Comparison of ENCODE assay signal across 22 cellular contexts in genomic region chr5:21573915-21574314, GRCh38.
DNase-seq lines count a peak whose midpoint lies in the region; ATAC-seq and TF ChIP-seq lines count a peak whose summit lies in the region.
"Had no signal": no experiment of that assay in that cellular context is flagged by ENCODE, and none has a peak within 500 bp of the region (broad histone marks: within the 10 kb centered on the region; RNA-seq: fewer than 3 reads in every experiment).

No MANE protein-coding gene starts in this region.

- TF ChIP-seq CTCF in A673 (conservative IDR thresholded peaks at IDR 0.05; ENCODE audit: low read depth, low read length) (no peak), left ventricle myocardium inferior (IDR thresholded peaks at IDR 0.05; ENCODE audit: borderline replicate concordance) (no peak)

- no peak overlapping the region for H3K27ac Mint-ChIP-seq in stimulated activated memory B cell treated with anti-CD40 and anti-IgM and Interleukin-4, amounts not matched to agents 10 μg/mL and 1 μg/mL and 100 μg/mL, for 72 hours

- peaks cover 5% of the 10 kb centered on the region for H3K36me3 Mint-ChIP-seq in stimulated activated memory B cell treated with anti-CD40 and anti-IgM and Interleukin-4, amounts not matched to agents 10 μg/mL and 1 μg/mL and 100 μg/mL, for 72 hours

- H3K4me1 Mint-ChIP-seq in stimulated activated memory B cell treated with anti-CD40 and anti-IgM and Interleukin-4, amounts not matched to agents 10 μg/mL and 1 μg/mL and 100 μg/mL, for 72 hours = no peaks in the 10 kb centered on the region

- no peaks in the 10 kb centered on the region for H3K36me3 ChIP-seq in A673 (ENCODE audit: insufficient read depth, low read length, poor library complexity, severe bottlenecking)
- no peaks in the 10 kb centered on the region for H3K36me3 ChIP-seq in left ventricle myocardium inferior
- H3K36me3 ChIP-seq: transverse colon had no signal

- no peaks in the 10 kb centered on the region for H3K27me3 Mint-ChIP-seq in stimulated activated memory B cell treated with anti-CD40 and anti-IgM and Interleukin-4, amounts not matched to agents 10 μg/mL and 1 μg/mL and 100 μg/mL, for 72 hours

- POLR2A ChIA-PET in A673 (lab: Charles Lee; ENCODE audit: low non-redundant PET) = interaction anchor here (0.7 kb wide), 1 partner anchor 1003 kb away, joined by 4 read pairs; no protein-coding TSS in a partner anchor

- no peaks in the 10 kb centered on the region for H3K27me3 ChIP-seq in A673 (replicated peaks; ENCODE audit: insufficient read depth, low read depth, low read length, poor library complexity)
- no peaks in the 10 kb centered on the region for H3K27me3 ChIP-seq in left ventricle myocardium inferior (ENCODE audit: low read depth)
- H3K27me3 ChIP-seq: body of pancreas, transverse colon had no signal

- intact Hi-C loops in A673 (cut with micrococcal nuclease; ENCODE audit: unreplicated experiment) (no loop called here), left ventricle myocardium inferior (cut with micrococcal nuclease) (no loop called here)

- H3K27ac ChIP-seq in A673 (ENCODE audit: low read depth, low read length, poor library complexity, severe bottlenecking) = no peak overlapping the region
- peak overlapping the region; percentile 39 for H3K27ac ChIP-seq in left ventricle myocardium inferior (replicated peaks)
- H3K27ac ChIP-seq: body of pancreas, KMS-11, transverse colon had no signal

- DNase-seq in A673 (ENCODE audit: low spot score) = peak; percentile 67
- DNase-seq in D341Med (ENCODE audit: low spot score) = peak; percentile 33
- peak; percentile 43 for DNase-seq in NCI-H2171 treated with DMSO at 0.1 percent for 48 hours (lab: John Stamatoyannopoulos, UW)
- no peak for DNase-seq in left ventricle myocardium inferior
- DNase-seq in stimulated activated CD8-positive, alpha-beta memory T cell treated with anti-CD3 and anti-CD28 coated beads, Interleukin-4, amount 100 ng/mL, for 48 hours = no peak
- no peak for DNase-seq in activated gamma-delta T cell treated with Interleukin-2 at 50 U/mL for 16 hours
- DNase-seq: activated CD4-positive, alpha-beta T cell treated with anti-CD3 and anti-CD28 coated beads, Interleukin-2, amount 50 U/mL, for 48 hours; activated CD4-positive, CD25-positive, alpha-beta regulatory T cell; activated effector memory CD4-positive, alpha-beta T cell treated with anti-CD3 and anti-CD28 coated beads, Interleukin-2, amount 50 U/mL, for 16 hours; activated T-cell treated with anti-CD3 and anti-CD28 coated beads for 4 hours; body of pancreas; effector CD4-positive, alpha-beta T cell; HCEC 1CT; hippocampal formation; NCI-H526; posterior cingulate gyrus; SHP77; transverse colon had no signal

- no peaks in the 10 kb centered on the region for H3K9me3 Mint-ChIP-seq in stimulated activated memory B cell treated with anti-CD40 and anti-IgM and Interleukin-4, amounts not matched to agents 10 μg/mL and 1 μg/mL and 100 μg/mL, for 72 hours
- H3K9me3 Mint-ChIP-seq: neural crest cell had no signal

- no peak overlapping the region for H3K4me3 Mint-ChIP-seq in stimulated activated memory B cell treated with anti-CD40 and anti-IgM and Interleukin-4, amounts not matched to agents 10 μg/mL and 1 μg/mL and 100 μg/mL, for 72 hours
- H3K4me3 Mint-ChIP-seq: neural crest cell had no signal

- H3K9me3 ChIP-seq in A673 (ENCODE audit: low read depth, low read length, poor library complexity, severe bottlenecking) (no peaks in the 10 kb centered on the region), left ventricle myocardium inferior (replicated peaks) (no peaks in the 10 kb centered on the region)
- H3K9me3 ChIP-seq: body of pancreas, transverse colon had no signal

- peaks cover 18% of the 10 kb centered on the region for H3K4me1 ChIP-seq in A673 (ENCODE audit: insufficient read depth, low read length, poor library complexity, severe bottlenecking)
- H3K4me1 ChIP-seq in left ventricle myocardium inferior = no peaks in the 10 kb centered on the region
- H3K4me1 ChIP-seq: body of pancreas, transverse colon had no signal

- no TSS peak for BruUV-seq in A673 (replicated peaks; lab: Mats Ljungman, UMichigan)

- ATAC-seq in stimulated activated memory B cell treated with anti-CD40 and anti-IgM and Interleukin-4, amounts not matched to agents 10 μg/mL and 1 μg/mL and 100 μg/mL, for 72 hours = no peak
- ATAC-seq in GM19467 (IDR thresholded peaks at IDR 0.05; ENCODE audit: unreplicated experiment) = no peak
- ATAC-seq: body of pancreas had no signal

- H3K4me3 ChIP-seq in A673 (ENCODE audit: low read depth, low read length, poor library complexity, severe bottlenecking) (no peak overlapping the region), left ventricle myocardium inferior (peak overlapping the region; percentile 31)
- H3K4me3 ChIP-seq: body of pancreas, transverse colon had no signal

- CTCF ChIA-PET in A673 (lab: Charles Lee) = no interaction called here

Comparison
In these comparisons a context has a peak if more than half of its experiments do, and no peak if none do; other contexts are left out.
1. DNase-seq: peak in A673 (single experiment), D341Med (single experiment) and NCI-H2171 treated with DMSO at 0.1 percent for 48 hours (single experiment); none in left ventricle myocardium inferior (single experiment), stimulated activated CD8-positive, alpha-beta memory T cell treated with anti-CD3 and anti-CD28 coated beads, Interleukin-4, amount 100 ng/mL, for 48 hours (single experiment) and activated gamma-delta T cell treated with Interleukin-2 at 50 U/mL for 16 hours (single experiment).